Comparison of ENCODE assay signal across 29 cellular contexts in genomic region chr5:169103586-169104174, GRCh38.
"Had no signal": no experiment of that assay in that cellular context is flagged by ENCODE, and none has a peak within 500 bp of the region (broad histone marks: within the 10 kb centered on the region; RNA-seq: fewer than 3 reads in every experiment).

No MANE protein-coding gene starts in this region.

- H3K4me1 ChIP-seq: psoas muscle, sigmoid colon, stomach, upper lobe of right lung had no signal

- H3K27ac ChIP-seq: epithelial cell of prostate, esophagus muscularis mucosa, psoas muscle, sigmoid colon, stomach, tibial nerve, upper lobe of right lung, vagina had no signal

- H3K27me3 ChIP-seq: esophagus muscularis mucosa, sigmoid colon, stomach, tibial nerve, upper lobe of right lung, vagina had no signal

- H3K36me3 ChIP-seq: esophagus muscularis mucosa, sigmoid colon, stomach, tibial nerve, upper lobe of right lung, vagina had no signal

- ATAC-seq: left lobe of liver; naive thymus-derived CD4-positive, alpha-beta T cell; psoas muscle; stimulated activated effector memory CD8-positive, alpha-beta T cell treated with anti-CD3 and anti-CD28 coated beads, Interleukin-12 subunit alpha, Interleukin-12 subunit beta, amount 100 ng/mL, for 72 hours; upper lobe of right lung had no signal

- H3K4me3 Mint-ChIP-seq: immature natural killer cell; naive thymus-derived CD4-positive, alpha-beta T cell; stimulated activated effector memory CD8-positive, alpha-beta T cell treated with anti-CD3 and anti-CD28 coated beads, Interleukin-12 subunit alpha, Interleukin-12 subunit beta, amount 100 ng/mL, for 72 hours had no signal

- H3K27ac Mint-ChIP-seq: immature natural killer cell; naive thymus-derived CD4-positive, alpha-beta T cell; stimulated activated effector memory CD8-positive, alpha-beta T cell treated with anti-CD3 and anti-CD28 coated beads, Interleukin-12 subunit alpha, Interleukin-12 subunit beta, amount 100 ng/mL, for 72 hours had no signal

- H3K36me3 Mint-ChIP-seq: naive thymus-derived CD4-positive, alpha-beta T cell; stimulated activated effector memory CD8-positive, alpha-beta T cell treated with anti-CD3 and anti-CD28 coated beads, Interleukin-12 subunit alpha, Interleukin-12 subunit beta, amount 100 ng/mL, for 72 hours had no signal

- H3K4me1 Mint-ChIP-seq: immature natural killer cell; naive thymus-derived CD4-positive, alpha-beta T cell; stimulated activated effector memory CD8-positive, alpha-beta T cell treated with anti-CD3 and anti-CD28 coated beads, Interleukin-12 subunit alpha, Interleukin-12 subunit beta, amount 100 ng/mL, for 72 hours had no signal

- H3K4me3 ChIP-seq: dorsolateral prefrontal cortex, esophagus muscularis mucosa, lung, psoas muscle, sigmoid colon, stomach, tibial nerve, upper lobe of right lung, vagina had no signal

- FAIRE-seq: colon had no signal

- H3K9me3 ChIP-seq: esophagus muscularis mucosa, psoas muscle, sigmoid colon, stomach, tibial nerve, upper lobe of right lung, vagina had no signal

- DNase-seq: caudate nucleus; cerebellar nuclear complex; dorsolateral prefrontal cortex; effector CD4-positive, alpha-beta T cell; foreskin melanocyte; glutamatergic neuron; hypothalamus; immature natural killer cell; islet precursor cell; mesendoderm; midbrain; naive thymus-derived CD4-positive, alpha-beta T cell; nucleus accumbens; psoas muscle; right cardiac atrium; sigmoid colon; stimulated activated CD4-positive, alpha-beta T cell treated with anti-CD3 and anti-CD28 coated beads, Interleukin-2, amount 100 ng/mL, for 24 hours; stimulated activated CD4-positive, alpha-beta T cell treated with anti-CD3 and anti-CD28 coated beads, Interleukin-4, amount 100 ng/mL, for 24 hours; stimulated activated naive CD4-positive, alpha-beta T cell treated with Interleukin-2 at 50 U/mL for 16 hours; stomach; upper lobe of right lung had no signal
